25 cellular contexts compared by ENCODE assay signal in genomic region chr11:77379917-77380316, GRCh38.
"Had no signal": no experiment of that assay in that cellular context is flagged by ENCODE, and none has a peak within 500 bp of the region (broad histone marks: within the 10 kb centered on the region; RNA-seq: fewer than 3 reads in every experiment).

No MANE protein-coding gene starts in this region.

- H3K27ac ChIP-seq: breast epithelium, SK-N-MC had no signal

- DNase-seq: activated B cell treated with CpG ODN at 0.5 μM for 24 hours; activated CD4-positive, alpha-beta T cell treated with anti-CD3 and anti-CD28 coated beads for 1 hour; activated CD4-positive, alpha-beta T cell treated with anti-CD3 and anti-CD28 coated beads, Interleukin-2, amount 10 ng/mL, durations not matched to agents 24 days and 14 days; activated CD4-positive, alpha-beta T cell treated with anti-CD3 and anti-CD28 coated beads, Interleukin-2, amount 50 U/mL, for 48 hours; activated T-cell treated with anti-CD3 and anti-CD28 coated beads, Interleukin-2, amount 50 U/mL, for 72 hours; aorta; KG1; MV-4-11; NCI-H1105; NCI-H1436; NCI-H1694 treated with DMSO at 0.1 percent for 48 hours; NCI-H2029 treated with DMSO at 0.1 percent for 48 hours; NCI-H345; NCI-H510A; NCI-H526 treated with DMSO at 0.1 percent for 48 hours; NCI-H82; RPMI8226; SW 1271 had no signal

- H3K4me3 Mint-ChIP-seq: activated B cell treated with CpG ODN at 0.5 μM for 24 hours; activated CD4-positive, alpha-beta T cell treated with anti-CD3 and anti-CD28 coated beads, Interleukin-2, amount 10 ng/mL, durations not matched to agents 24 days and 14 days; activated naive CD4-positive, alpha-beta T cell treated with anti-CD3 and anti-CD28 coated beads, Interleukin-2, amount 50 U/mL, for 24 hours; activated T-cell treated with anti-CD3 and anti-CD28 coated beads, Interleukin-2, amount 50 U/mL, for 72 hours; IgD-negative memory B cell had no signal

- H3K9me3 Mint-ChIP-seq: activated B cell treated with CpG ODN at 0.5 μM for 24 hours; activated CD4-positive, alpha-beta T cell treated with anti-CD3 and anti-CD28 coated beads, Interleukin-2, amount 10 ng/mL, durations not matched to agents 24 days and 14 days; activated naive CD4-positive, alpha-beta T cell treated with anti-CD3 and anti-CD28 coated beads, Interleukin-2, amount 50 U/mL, for 24 hours; activated T-cell treated with anti-CD3 and anti-CD28 coated beads, Interleukin-2, amount 50 U/mL, for 72 hours; activated T-helper 2 cell treated with anti-CD3 and anti-CD28 coated beads, Interferon-gamma antibody, Interleukin-2, Interleukin-4, amounts not matched to agents 10 μg/mL and 5 μg/mL and 100 μg/mL, durations not matched to agents 14 hours and 24 hours and 36 hours; IgD-negative memory B cell had no signal

- H3K4me1 ChIP-seq: breast epithelium had no signal

- H3K27me3 Mint-ChIP-seq: activated B cell treated with CpG ODN at 0.5 μM for 24 hours; activated CD4-positive, alpha-beta T cell treated with anti-CD3 and anti-CD28 coated beads, Interleukin-2, amount 10 ng/mL, durations not matched to agents 24 days and 14 days; activated naive CD4-positive, alpha-beta T cell treated with anti-CD3 and anti-CD28 coated beads, Interleukin-2, amount 50 U/mL, for 24 hours; IgD-negative memory B cell had no signal

- H3K27ac Mint-ChIP-seq: activated B cell treated with CpG ODN at 0.5 μM for 24 hours; activated CD4-positive, alpha-beta T cell treated with anti-CD3 and anti-CD28 coated beads, Interleukin-2, amount 10 ng/mL, durations not matched to agents 24 days and 14 days; activated naive CD4-positive, alpha-beta T cell treated with anti-CD3 and anti-CD28 coated beads, Interleukin-2, amount 50 U/mL, for 24 hours; activated T-cell treated with anti-CD3 and anti-CD28 coated beads, Interleukin-2, amount 50 U/mL, for 72 hours; activated T-helper 2 cell treated with anti-CD3 and anti-CD28 coated beads, Interferon-gamma antibody, Interleukin-2, Interleukin-4, amounts not matched to agents 10 μg/mL and 5 μg/mL and 100 μg/mL, durations not matched to agents 14 hours and 24 hours and 36 hours; IgD-negative memory B cell had no signal

- H3K4me1 Mint-ChIP-seq: activated B cell treated with CpG ODN at 0.5 μM for 24 hours; activated naive CD4-positive, alpha-beta T cell treated with anti-CD3 and anti-CD28 coated beads, Interleukin-2, amount 50 U/mL, for 24 hours; IgD-negative memory B cell had no signal

- H3K27me3 ChIP-seq: breast epithelium had no signal

- H3K4me3 ChIP-seq: breast epithelium, SK-N-MC had no signal

- ATAC-seq: Panc1, Right ventricle myocardium inferior had no signal

- H3K9me3 ChIP-seq: breast epithelium had no signal

- H3K36me3 ChIP-seq: breast epithelium had no signal
